ENCODE assay signal across 8 cellular contexts in genomic region chr7:134546903-134547737, GRCh38. TPM values are rescaled to one million over a fixed set of nuclear protein-coding genes. Genes with fewer than 3 reads are reported as not detected.
DNase-seq lines count a peak whose midpoint lies in the region; ATAC-seq and TF ChIP-seq lines count a peak whose summit lies in the region.

No MANE protein-coding gene starts in this region.

- H2AFZ ChIP-seq in DND-41 (ENCODE audit: low read depth, low read length): no peak overlapping the region

- H3K9me3 ChIP-seq in DND-41 (ENCODE audit: insufficient read depth, low read length, severe bottlenecking) (no peaks in the 10 kb centered on the region), adipocyte (ENCODE audit: control insufficient read depth, low read length) (no peaks in the 10 kb centered on the region), left ventricle myocardium inferior (replicated peaks) (no peaks in the 10 kb centered on the region)

- H3K27ac ChIP-seq in DND-41 (ENCODE audit: low read length) (no peak overlapping the region), left ventricle myocardium inferior (replicated peaks) (peak overlapping the region; percentile 42)

- peak; percentile 53 for DNase-seq in DND-41
- peak; percentile 80 for DNase-seq in LoVo (ENCODE audit: low spot score)
- DNase-seq in SKM-1 treated with dmso at 0.1 percent for 144 hours (lab: John Stamatoyannopoulos, UW; ENCODE audit: unreplicated experiment): peak; percentile 39
- DNase-seq in adipocyte (ENCODE audit: low read depth): no peak
- DNase-seq in left ventricle myocardium inferior: peak; percentile 66
- peak; percentile 58 for DNase-seq in putamen (ENCODE audit: low spot score)
- no peak for DNase-seq in NCI-H2029 (lab: John Stamatoyannopoulos, UW)

- H3K79me2 ChIP-seq in DND-41 (ENCODE audit: insufficient read depth, low read length): no peaks in the 10 kb centered on the region

- H3K4me2 ChIP-seq in DND-41 (ENCODE audit: insufficient read depth, low read length): no peak overlapping the region

- H3K36me3 ChIP-seq in DND-41 (ENCODE audit: insufficient read depth, low read length) (no peaks in the 10 kb centered on the region), adipocyte (ENCODE audit: control insufficient read depth, insufficient read depth, low read length, severe bottlenecking) (no peaks in the 10 kb centered on the region), left ventricle myocardium inferior (no peaks in the 10 kb centered on the region)

- TF ChIP-seq CTCF in DND-41 (IDR thresholded peaks at IDR 0.05; ENCODE audit: borderline replicate concordance, extremely low read depth, low read length, poor library complexity, severe bottlenecking): peak; percentile 81
- peak; percentile 89 for TF ChIP-seq CTCF in left ventricle myocardium inferior (IDR thresholded peaks at IDR 0.05; ENCODE audit: borderline replicate concordance)

- intact Hi-C loops in left ventricle myocardium inferior (cut with micrococcal nuclease): no loop called here

- ATAC-seq in DND-41 (ENCODE audit: insufficient read depth, low read depth) (peak; percentile 82), GM21825 (IDR thresholded peaks at IDR 0.05; ENCODE audit: unreplicated experiment) (peak; percentile 32)

- H3K9ac ChIP-seq in DND-41 (ENCODE audit: low read depth, low read length): no peak overlapping the region
- H3K9ac ChIP-seq in adipocyte (ENCODE audit: low read length): peak overlapping the region; percentile 73

- H3K4me1 ChIP-seq in DND-41 (ENCODE audit: insufficient read depth, low read length) (no peaks in the 10 kb centered on the region), adipocyte (ENCODE audit: control insufficient read depth, insufficient read depth, low read length) (peaks cover 21% of the 10 kb centered on the region), left ventricle myocardium inferior (peaks cover 6% of the 10 kb centered on the region)

- H3K27me3 ChIP-seq in DND-41 (ENCODE audit: insufficient read depth, low read length, poor library complexity) (no peaks in the 10 kb centered on the region), adipocyte (replicated peaks; ENCODE audit: control insufficient read depth, insufficient read depth, low read length) (peaks cover 8% of the 10 kb centered on the region), left ventricle myocardium inferior (ENCODE audit: low read depth) (peaks cover 5% of the 10 kb centered on the region)

- H4K20me1 ChIP-seq in DND-41 (ENCODE audit: insufficient read depth, low read length): no peaks in the 10 kb centered on the region

- H3K4me3 ChIP-seq in DND-41 (ENCODE audit: low read depth in 1 of 2, low read length in 2 of 2) (no peak overlapping the region), adipocyte (ENCODE audit: low read length) (peak overlapping the region; percentile 75), left ventricle myocardium inferior (peak overlapping the region; percentile 55)

RNA-seq across cellular contexts. Expression of gene AKR1B15, which starts 1.8 kb away (rescaled TPM):
- not detected for total RNA-seq in left ventricle myocardium inferior

RNA-seq across cellular contexts. Expression of gene AKR1B10, which starts 19.8 kb away (rescaled TPM):
- 0.22 TPM for total RNA-seq in left ventricle myocardium inferior

Comparison
In these comparisons a context has a peak if more than half of its experiments do, and no peak if none do; other contexts are left out.
1. DNase-seq: peak in DND-41 (single experiment), LoVo (single experiment), SKM-1 treated with dmso at 0.1 percent for 144 hours (single experiment), left ventricle myocardium inferior (single experiment) and putamen (single experiment); none in adipocyte (single experiment) and NCI-H2029 (single experiment).
2. H3K4me3 ChIP-seq: peak in adipocyte (single experiment) and left ventricle myocardium inferior (single experiment); none in DND-41 (0 of 2).